In genomic region chr19:54109651-54110050, GRCh38 we compare ENCODE assay signal across 17 cellular contexts. TPM values are rescaled to one million over a fixed set of nuclear protein-coding genes. Genes with fewer than 3 reads are reported as not detected.
A peak's percentile ranks its signal among the peaks of the same experiment; 100 is the strongest.
DNase-seq lines count a peak whose midpoint lies in the region; ATAC-seq, FAIRE-seq and TF ChIP-seq lines count a peak whose summit lies in the region.
"Had no signal": no experiment of that assay in that cellular context is flagged by ENCODE, and none has a peak within 500 bp of the region (broad histone marks: within the 10 kb centered on the region; RNA-seq: fewer than 3 reads in every experiment).

No MANE protein-coding gene starts in this region.

- CTCF ChIA-PET in RWPE1 (lab: Yijun Ruan, JAX) (no interaction called here), HepG2 (lab: Yijun Ruan, JAX; ENCODE audit: low intra/inter-chr PET ratio, low total read pairs) (no interaction called here)

- no peak overlapping the region for H2AFZ ChIP-seq in HepG2 (ENCODE audit: low read length)

- intact Hi-C loops in HepG2 (cut with micrococcal nuclease; ENCODE audit: unreplicated experiment) = no loop called here

- H3K27ac ChIP-seq in RWPE1 = peak overlapping the region; percentile 19; the same call in 1 of the 2 replicates
- H3K27ac ChIP-seq in HepG2 (ENCODE audit: extremely low read length, insufficient read depth, low read length) = no peak overlapping the region

- WGBS in HepG2 (ENCODE audit: low lambda C conversion rate) = 95% methylated on average over 6 of the region's 6 CpGs

- H4K20me1 ChIP-seq in HepG2 (ENCODE audit: insufficient read depth, low read length) = no peaks in the 10 kb centered on the region

- POLR2A ChIA-PET in RWPE1 (lab: Yijun Ruan, JAX; ENCODE audit: low non-redundant PET) = no interaction called here
- POLR2A ChIA-PET in HepG2 (lab: Yijun Ruan, JAX) = no interaction called here

- no peak overlapping the region for H3K4me2 ChIP-seq in HepG2 (ENCODE audit: low read depth, low read length)

- no peak overlapping the region for H3K4me3 ChIP-seq in HepG2 (replicated peaks in 1 of 3; ENCODE audit: insufficient read depth in 1 of 3, low read depth in 2 of 3, low read length in 3 of 3)

- H3K36me3 ChIP-seq in HepG2 (replicated peaks in 1 of 2; ENCODE audit: control insufficient read depth in 1 of 2, insufficient read depth in 2 of 2, low read length in 2 of 2) = peaks cover 13 to 51% of the 10 kb centered on the region in 2 experiments; a peak in 4 of 5 replicates

- peaks cover 12% of the 10 kb centered on the region for H3K4me1 ChIP-seq in HepG2 (ENCODE audit: insufficient read depth, low read length)
- H3K4me1 ChIP-seq: BE2C had no signal

- TF ChIP-seq RAD21 in HepG2 (CRISPR knock-in tag; IDR thresholded peaks at IDR 0.05) = no peak

- H3K9ac ChIP-seq in HepG2 (ENCODE audit: insufficient read depth, low read depth, low read length) = no peak overlapping the region

- DNase-seq in RWPE1 (ENCODE audit: low spot score) (no peak), HepG2 (ENCODE audit: low spot score) (no peak)
- DNase-seq in central memory CD4-positive, alpha-beta T cell = no peak
- DNase-seq: BE2C; CD4-positive, alpha-beta memory T cell; EL; H7; IMR-90; NCI-H187 treated with DMSO at 0.1 percent for 48 hours; NCI-H2171 treated with DMSO at 0.1 percent for 48 hours; NCI-H510A; NCI-H82; SHP77 had no signal

- BruUV-seq in HepG2 (replicated peaks; lab: Mats Ljungman, UMichigan) = no TSS peak

- ATAC-seq in HepG2 (peak; percentile 34; the same call in 2 of the 3 replicates), HG02884 (IDR thresholded peaks at IDR 0.05; ENCODE audit: unreplicated experiment) (no peak)
- ATAC-seq: SK-N-SH treated with all-trans-retinoic acid at 6 μM for 48 hours had no signal

- no peaks in the 10 kb centered on the region for H3K9me3 ChIP-seq in HepG2 (ENCODE audit: low read length)
- H3K9me3 ChIP-seq: BE2C had no signal

- in situ Hi-C loops in GM18951 (cut with MboI; ENCODE audit: low sequenced_read_pairs, unreplicated experiment) = no loop called here
- in situ Hi-C loops in HepG2 (cut with HindIII; ENCODE audit: extremely low pct_ligation_motif_present, low pct_unique_long_range_greater_than_20kb) = no loop called here

- no peaks in the 10 kb centered on the region for H3K27me3 ChIP-seq in HepG2 (ENCODE audit: control insufficient read depth in 1 of 2, insufficient read depth in 2 of 2, low read length in 2 of 2)
- H3K27me3 ChIP-seq: BE2C had no signal

- TF ChIP-seq CTCF in RWPE1 (conservative IDR thresholded peaks at IDR 0.05; ENCODE audit: low read depth) (no peak), HepG2 (CRISPR knock-in tag; IDR thresholded peaks at IDR 0.05) (no peak)

- FAIRE-seq in HepG2 (lab: Jason Lieb, UNC) = no peak
- FAIRE-seq: D721Med had no signal

- peak; percentile 30 for TF ChIP-seq POLR2A in GM18951 (IDR thresholded peaks at IDR 0.05; ENCODE audit: extremely low read depth, insufficient read depth, insufficient read length)
- TF ChIP-seq POLR2A in HepG2 (IDR thresholded peaks at IDR 0.05; ENCODE audit: insufficient read depth in 1 of 2, low read depth in 2 of 2, low read length in 2 of 2) = no peak; a peak in 1 of 4 replicates

- TF ChIP-seq EP300 in HepG2 (IDR thresholded peaks at IDR 0.05; ENCODE audit: low read depth in 2 of 2, low read length in 2 of 2) (no peak), HepG2 (CRISPR knock-in tag; IDR thresholded peaks at IDR 0.05; ENCODE audit: borderline replicate concordance) (no peak)

- H3K79me2 ChIP-seq in HepG2 (ENCODE audit: insufficient read depth, low read length) = peaks cover 3% of the 10 kb centered on the region

RNA-seq across cellular contexts. Expression of gene TFPT, which starts 5.8 kb away (rescaled TPM):
- 10.7 and 13.5 TPM in 2 replicates for total RNA-seq in HepG2 (2016; rRNA removed; fragmentation: Illumina TruSeq; extraction: Trizol)
- total RNA-seq in HepG2 (2016; cell fraction: cytosol; rRNA removed; fragmentation: Illumina TruSeq; extraction: Trizol; ENCODE audit: low read depth) = 2.1 and 3.1 TPM in 2 replicates
- 11.6 and 13.6 TPM in 2 replicates for total RNA-seq in HepG2 (2016; cell fraction: insoluble cytoplasmic fraction; rRNA removed; fragmentation: Illumina TruSeq; extraction: Trizol)
- 3.8 and 5.2 TPM in 2 replicates for total RNA-seq in HepG2 (2016; cell fraction: membrane; rRNA removed; fragmentation: Illumina TruSeq; extraction: Trizol)
- 3.8 and 4.7 TPM in 2 replicates for total RNA-seq in HepG2 (2016; cell fraction: nucleus; rRNA removed; fragmentation: Illumina TruSeq; extraction: Trizol)
- 8.4 and 8.6 TPM in 2 replicates for polyA plus RNA-seq in HepG2 (2011; rRNA removed)
- 9.4 and 11.7 TPM in 2 replicates for polyA plus RNA-seq in HepG2 (2011; cell fraction: cytosol; rRNA removed)
- 5.1 and 6.7 TPM in 2 replicates for polyA plus RNA-seq in HepG2 (2011; cell fraction: nucleus; rRNA removed)
- polyA plus RNA-seq in HepG2 (2012) = 7.3 and 8.0 TPM in 2 replicates
- 3.5 and 3.7 TPM in 2 replicates for polyA plus RNA-seq in HepG2 (2016; cell fraction: cytosol; fragmentation: Illumina TruSeq; extraction: Trizol; ENCODE audit: low read depth)
- polyA plus RNA-seq in HepG2 (2016; cell fraction: insoluble cytoplasmic fraction; fragmentation: Illumina TruSeq; extraction: Trizol; ENCODE audit: low read depth) = 15.5 and 17.3 TPM in 2 replicates
- 4.2 and 4.3 TPM in 2 replicates for polyA plus RNA-seq in HepG2 (2016; cell fraction: membrane; fragmentation: Illumina TruSeq; extraction: Trizol; ENCODE audit: low read depth)
- polyA plus RNA-seq in HepG2 (2016; cell fraction: nucleus; fragmentation: Illumina TruSeq; extraction: Trizol; ENCODE audit: insufficient read depth, low read depth) = 11.7 and 12.0 TPM in 2 replicates
- polyA minus RNA-seq in HepG2 (2011; rRNA and poly(A)+ RNA removed; ENCODE audit: low replicate concordance) = 3.3 and 3.6 TPM in 2 replicates
- 2.1 and 3.3 TPM in 2 replicates for polyA minus RNA-seq in HepG2 (2011; cell fraction: cytosol; rRNA and poly(A)+ RNA removed)
- 2.2 and 2.3 TPM in 2 replicates for polyA minus RNA-seq in HepG2 (2011; cell fraction: nucleus; rRNA and poly(A)+ RNA removed)

RNA-seq across cellular contexts. Expression of gene PRPF31, which starts 5.9 kb away (rescaled TPM):
- total RNA-seq in HepG2 (2016; rRNA removed; fragmentation: Illumina TruSeq; extraction: Trizol) = 63.8 and 68.9 TPM in 2 replicates
- total RNA-seq in HepG2 (2016; cell fraction: cytosol; rRNA removed; fragmentation: Illumina TruSeq; extraction: Trizol; ENCODE audit: low read depth) = 9.6 and 11.5 TPM in 2 replicates
- 62.0 and 64.7 TPM in 2 replicates for total RNA-seq in HepG2 (2016; cell fraction: insoluble cytoplasmic fraction; rRNA removed; fragmentation: Illumina TruSeq; extraction: Trizol)
- 23.1 and 26.5 TPM in 2 replicates for total RNA-seq in HepG2 (2016; cell fraction: membrane; rRNA removed; fragmentation: Illumina TruSeq; extraction: Trizol)
- total RNA-seq in HepG2 (2016; cell fraction: nucleus; rRNA removed; fragmentation: Illumina TruSeq; extraction: Trizol) = 30.4 and 33.1 TPM in 2 replicates
- 23.8 and 29.5 TPM in 2 replicates for polyA plus RNA-seq in HepG2 (2011; rRNA removed)
- polyA plus RNA-seq in HepG2 (2011; cell fraction: cytosol; rRNA removed) = 25.5 and 31.8 TPM in 2 replicates
- polyA plus RNA-seq in HepG2 (2011; cell fraction: nucleus; rRNA removed) = 65.6 and 76.0 TPM in 2 replicates
- 31.9 and 33.4 TPM in 2 replicates for polyA plus RNA-seq in HepG2 (2012)
- polyA plus RNA-seq in HepG2 (2016; cell fraction: cytosol; fragmentation: Illumina TruSeq; extraction: Trizol; ENCODE audit: low read depth) = 8.8 and 9.7 TPM in 2 replicates
- 66.2 and 72.8 TPM in 2 replicates for polyA plus RNA-seq in HepG2 (2016; cell fraction: insoluble cytoplasmic fraction; fragmentation: Illumina TruSeq; extraction: Trizol; ENCODE audit: low read depth)
- 15.4 and 16.9 TPM in 2 replicates for polyA plus RNA-seq in HepG2 (2016; cell fraction: membrane; fragmentation: Illumina TruSeq; extraction: Trizol; ENCODE audit: low read depth)
- 56.8 and 57.4 TPM in 2 replicates for polyA plus RNA-seq in HepG2 (2016; cell fraction: nucleus; fragmentation: Illumina TruSeq; extraction: Trizol; ENCODE audit: insufficient read depth, low read depth)
- 21.6 and 22.6 TPM in 2 replicates for polyA minus RNA-seq in HepG2 (2011; rRNA and poly(A)+ RNA removed; ENCODE audit: low replicate concordance)
- 10.0 and 12.8 TPM in 2 replicates for polyA minus RNA-seq in HepG2 (2011; cell fraction: cytosol; rRNA and poly(A)+ RNA removed)
- polyA minus RNA-seq in HepG2 (2011; cell fraction: nucleus; rRNA and poly(A)+ RNA removed) = 14.3 and 15.6 TPM in 2 replicates

RNA-seq across cellular contexts. Expression of gene NDUFA3, which starts 7.0 kb away (rescaled TPM):
- 70.9 and 75.4 TPM in 2 replicates for total RNA-seq in HepG2 (2016; rRNA removed; fragmentation: Illumina TruSeq; extraction: Trizol)
- total RNA-seq in HepG2 (2016; cell fraction: cytosol; rRNA removed; fragmentation: Illumina TruSeq; extraction: Trizol; ENCODE audit: low read depth) = 28.0 and 34.7 TPM in 2 replicates
- total RNA-seq in HepG2 (2016; cell fraction: insoluble cytoplasmic fraction; rRNA removed; fragmentation: Illumina TruSeq; extraction: Trizol) = 76.1 and 76.5 TPM in 2 replicates
- 32.4 and 38.6 TPM in 2 replicates for total RNA-seq in HepG2 (2016; cell fraction: membrane; rRNA removed; fragmentation: Illumina TruSeq; extraction: Trizol)
- total RNA-seq in HepG2 (2016; cell fraction: nucleus; rRNA removed; fragmentation: Illumina TruSeq; extraction: Trizol) = 32.8 and 36.1 TPM in 2 replicates
- polyA plus RNA-seq in HepG2 (2011; rRNA removed) = 31.6 and 33.7 TPM in 2 replicates
- 16.0 and 27.3 TPM in 2 replicates for polyA plus RNA-seq in HepG2 (2011; cell fraction: cytosol; rRNA removed)
- 21.7 and 22.3 TPM in 2 replicates for polyA plus RNA-seq in HepG2 (2011; cell fraction: nucleus; rRNA removed)
- polyA plus RNA-seq in HepG2 (2012) = 56.1 and 94.7 TPM in 2 replicates
- polyA plus RNA-seq in HepG2 (2016; cell fraction: cytosol; fragmentation: Illumina TruSeq; extraction: Trizol; ENCODE audit: low read depth) = 47.0 and 57.3 TPM in 2 replicates
- 111 and 122 TPM in 2 replicates for polyA plus RNA-seq in HepG2 (2016; cell fraction: insoluble cytoplasmic fraction; fragmentation: Illumina TruSeq; extraction: Trizol; ENCODE audit: low read depth)
- polyA plus RNA-seq in HepG2 (2016; cell fraction: membrane; fragmentation: Illumina TruSeq; extraction: Trizol; ENCODE audit: low read depth) = 67.6 and 69.0 TPM in 2 replicates
- polyA plus RNA-seq in HepG2 (2016; cell fraction: nucleus; fragmentation: Illumina TruSeq; extraction: Trizol; ENCODE audit: insufficient read depth, low read depth) = 103 and 106 TPM in 2 replicates
- polyA minus RNA-seq in HepG2 (2011; rRNA and poly(A)+ RNA removed; ENCODE audit: low replicate concordance) = 110 and 140 TPM in 2 replicates
- polyA minus RNA-seq in HepG2 (2011; cell fraction: cytosol; rRNA and poly(A)+ RNA removed) = 56.2 and 82.0 TPM in 2 replicates
- polyA minus RNA-seq in HepG2 (2011; cell fraction: nucleus; rRNA and poly(A)+ RNA removed) = 11.6 and 16.7 TPM in 2 replicates

RNA-seq across cellular contexts. Expression of gene OSCAR, which starts 9.0 kb away (rescaled TPM):
- total RNA-seq in HepG2 (2016; rRNA removed; fragmentation: Illumina TruSeq; extraction: Trizol) = not detected in 2 replicates
- not detected in 2 replicates for total RNA-seq in HepG2 (2016; cell fraction: cytosol; rRNA removed; fragmentation: Illumina TruSeq; extraction: Trizol; ENCODE audit: low read depth)
- total RNA-seq in HepG2 (2016; cell fraction: insoluble cytoplasmic fraction; rRNA removed; fragmentation: Illumina TruSeq; extraction: Trizol) = 0.09 and 0.15 TPM in 2 replicates
- total RNA-seq in HepG2 (2016; cell fraction: membrane; rRNA removed; fragmentation: Illumina TruSeq; extraction: Trizol) = 0.15 TPM in 1 of 2 replicates, not detected in the other
- total RNA-seq in HepG2 (2016; cell fraction: nucleus; rRNA removed; fragmentation: Illumina TruSeq; extraction: Trizol) = 0.47 TPM in 1 of 2 replicates, not detected in the other
- polyA plus RNA-seq in HepG2 (2011; rRNA removed) = 1.9 and 2.8 TPM in 2 replicates
- polyA plus RNA-seq in HepG2 (2011; cell fraction: cytosol; rRNA removed) = 2.0 and 2.6 TPM in 2 replicates
- 8.3 and 8.6 TPM in 2 replicates for polyA plus RNA-seq in HepG2 (2011; cell fraction: nucleus; rRNA removed)
- 2.1 and 4.7 TPM in 2 replicates for polyA plus RNA-seq in HepG2 (2012)
- 0.10 TPM in 1 of 2 replicates, not detected in the other for polyA plus RNA-seq in HepG2 (2016; cell fraction: cytosol; fragmentation: Illumina TruSeq; extraction: Trizol; ENCODE audit: low read depth)
- not detected in 2 replicates for polyA plus RNA-seq in HepG2 (2016; cell fraction: insoluble cytoplasmic fraction; fragmentation: Illumina TruSeq; extraction: Trizol; ENCODE audit: low read depth)
- not detected in 2 replicates for polyA plus RNA-seq in HepG2 (2016; cell fraction: membrane; fragmentation: Illumina TruSeq; extraction: Trizol; ENCODE audit: low read depth)
- polyA plus RNA-seq in HepG2 (2016; cell fraction: nucleus; fragmentation: Illumina TruSeq; extraction: Trizol; ENCODE audit: insufficient read depth, low read depth) = 0.71 and 0.96 TPM in 2 replicates
- polyA minus RNA-seq in HepG2 (2011; rRNA and poly(A)+ RNA removed; ENCODE audit: low replicate concordance) = 1.1 TPM in 1 of 2 replicates, not detected in the other
- 0.35 and 1.8 TPM in 2 replicates for polyA minus RNA-seq in HepG2 (2011; cell fraction: cytosol; rRNA and poly(A)+ RNA removed)
- 0.13 and 0.75 TPM in 2 replicates for polyA minus RNA-seq in HepG2 (2011; cell fraction: nucleus; rRNA and poly(A)+ RNA removed)
- total RNA-seq: IMR-90 had no signal

RNA-seq across cellular contexts. Expression of gene CNOT3, which starts 27.9 kb away (rescaled TPM):
- total RNA-seq in HepG2 (2016; rRNA removed; fragmentation: Illumina TruSeq; extraction: Trizol) = 5.8 and 7.6 TPM in 2 replicates
- 4.0 and 5.5 TPM in 2 replicates for total RNA-seq in HepG2 (2016; cell fraction: cytosol; rRNA removed; fragmentation: Illumina TruSeq; extraction: Trizol; ENCODE audit: low read depth)
- total RNA-seq in HepG2 (2016; cell fraction: insoluble cytoplasmic fraction; rRNA removed; fragmentation: Illumina TruSeq; extraction: Trizol) = 6.1 and 8.1 TPM in 2 replicates
- 11.8 and 13.1 TPM in 2 replicates for total RNA-seq in HepG2 (2016; cell fraction: membrane; rRNA removed; fragmentation: Illumina TruSeq; extraction: Trizol)
- 11.3 and 13.6 TPM in 2 replicates for total RNA-seq in HepG2 (2016; cell fraction: nucleus; rRNA removed; fragmentation: Illumina TruSeq; extraction: Trizol)
- 4.3 and 4.9 TPM in 2 replicates for polyA plus RNA-seq in HepG2 (2011; rRNA removed)
- 4.0 and 4.5 TPM in 2 replicates for polyA plus RNA-seq in HepG2 (2011; cell fraction: cytosol; rRNA removed)
- 21.1 and 21.5 TPM in 2 replicates for polyA plus RNA-seq in HepG2 (2011; cell fraction: nucleus; rRNA removed)
- polyA plus RNA-seq in HepG2 (2012) = 18.8 and 22.7 TPM in 2 replicates
- 7.9 TPM in 2 replicates for polyA plus RNA-seq in HepG2 (2016; cell fraction: cytosol; fragmentation: Illumina TruSeq; extraction: Trizol; ENCODE audit: low read depth)
- polyA plus RNA-seq in HepG2 (2016; cell fraction: insoluble cytoplasmic fraction; fragmentation: Illumina TruSeq; extraction: Trizol; ENCODE audit: low read depth) = 25.5 and 38.4 TPM in 2 replicates
- polyA plus RNA-seq in HepG2 (2016; cell fraction: membrane; fragmentation: Illumina TruSeq; extraction: Trizol; ENCODE audit: low read depth) = 11.9 and 12.9 TPM in 2 replicates
- polyA plus RNA-seq in HepG2 (2016; cell fraction: nucleus; fragmentation: Illumina TruSeq; extraction: Trizol; ENCODE audit: insufficient read depth, low read depth) = 58.2 and 71.4 TPM in 2 replicates
- polyA minus RNA-seq in HepG2 (2011; rRNA and poly(A)+ RNA removed; ENCODE audit: low replicate concordance) = 6.7 and 8.6 TPM in 2 replicates
- polyA minus RNA-seq in HepG2 (2011; cell fraction: cytosol; rRNA and poly(A)+ RNA removed) = 13.1 and 16.9 TPM in 2 replicates
- polyA minus RNA-seq in HepG2 (2011; cell fraction: nucleus; rRNA and poly(A)+ RNA removed) = 7.5 and 10.3 TPM in 2 replicates
